Comparison of ENCODE assay signal across 12 cellular contexts in genomic region chr3:99902091-99902490, GRCh38.
A peak's percentile ranks its signal among the peaks of the same experiment; 100 is the strongest.
DNase-seq lines count a peak whose midpoint lies in the region; ATAC-seq and TF ChIP-seq lines count a peak whose summit lies in the region.
"Had no signal": no experiment of that assay in that cellular context is flagged by ENCODE, and none has a peak within 500 bp of the region (broad histone marks: within the 10 kb centered on the region; RNA-seq: fewer than 3 reads in every experiment).

No MANE protein-coding gene starts in this region.

- intact Hi-C loops in Panc1 (cut with micrococcal nuclease; ENCODE audit: unreplicated experiment): no loop called here
- intact Hi-C loops in esophagus squamous epithelium (cut with DNase I): no loop called here
- intact Hi-C loops in gastrocnemius medialis (cut with DNase I; ENCODE audit: low total_unique reads): no loop called here

- in situ Hi-C loops in Panc1 (cut with HindIII; ENCODE audit: low pct_unique_long_range_greater_than_20kb, low sequenced_read_pairs): no loop called here
- in situ Hi-C loops in gastrocnemius medialis (cut with MboI; ENCODE audit: low sequenced_read_pairs in 4 of 4): no loop called here

- H3K27me3 ChIP-seq in Panc1 (ENCODE audit: control insufficient read depth, insufficient read depth, low read length) (no peaks in the 10 kb centered on the region), esophagus squamous epithelium (no peaks in the 10 kb centered on the region), gastrocnemius medialis (no peaks in the 10 kb centered on the region), upper lobe of left lung (no peaks in the 10 kb centered on the region), tibial nerve (no peaks in the 10 kb centered on the region)

- DNase-seq in Panc1 (ENCODE audit: low read depth, low spot score) (no peak), esophagus squamous epithelium (lab: John Stamatoyannopoulos, UW) (no peak), gastrocnemius medialis (no peak), DMS53 (lab: John Stamatoyannopoulos, UW) (no peak), upper lobe of left lung (no peak), tibial nerve (ENCODE audit: low spot score in 2 of 2) (no peak)
- DNase-seq in effector CD8-positive, alpha-beta T cell (lab: John Stamatoyannopoulos, UW): no peak
- DNase-seq: CD4-positive, alpha-beta T cell; MV-4-11; NCI-H345; posterior cingulate gyrus had no signal

- no peak for TF ChIP-seq POLR2A in esophagus squamous epithelium (IDR thresholded peaks at IDR 0.05)
- TF ChIP-seq POLR2A in gastrocnemius medialis (IDR thresholded peaks at IDR 0.05): no peak
- no peak for TF ChIP-seq POLR2A in upper lobe of left lung (IDR thresholded peaks at IDR 0.05)
- no peak for TF ChIP-seq POLR2A in tibial nerve (IDR thresholded peaks at IDR 0.05)

- 71 to 81% methylated on average over 1 of the region's 1 CpG for WGBS in esophagus squamous epithelium, 2 donors
- 85 to 93% methylated on average over 1 of the region's 1 CpG for WGBS in upper lobe of left lung, 2 donors
- WGBS in tibial nerve, 2 donors: 29 to 44% methylated on average over 1 of the region's 1 CpG

- no peak for TF ChIP-seq EP300 in upper lobe of left lung (IDR thresholded peaks at IDR 0.05)
- no peak for TF ChIP-seq EP300 in tibial nerve (IDR thresholded peaks at IDR 0.05)

- CTCF ChIA-PET in Panc1 (lab: Charles Lee): no interaction called here

- ATAC-seq in GM18868 (IDR thresholded peaks at IDR 0.05; ENCODE audit: unreplicated experiment): peak; percentile 52
- no peak for ATAC-seq in Panc1
- no peak for ATAC-seq in gastrocnemius medialis
- no peak for ATAC-seq in upper lobe of left lung (ENCODE audit: low FRiP score in 2 of 2)

- H3K27ac ChIP-seq in Panc1 (ENCODE audit: low read length) (peak overlapping the region; percentile 61), esophagus squamous epithelium (peak overlapping the region in 3 of 4 donors; percentile 50 to 81 (median 65)), gastrocnemius medialis (peak overlapping the region; percentile 36 to 76 (median 66)), upper lobe of left lung (no peak overlapping the region), tibial nerve (peak overlapping the region in 2 of 4 donors; percentile 57 to 62)

- no peak overlapping the region for H3K4me3 ChIP-seq in Panc1 (ENCODE audit: low read depth in 2 of 2, low read length in 2 of 2)
- H3K4me3 ChIP-seq in esophagus squamous epithelium: no peak overlapping the region
- no peak overlapping the region for H3K4me3 ChIP-seq in gastrocnemius medialis
- H3K4me3 ChIP-seq in upper lobe of left lung: no peak overlapping the region
- H3K4me3 ChIP-seq in tibial nerve: no peak overlapping the region

- H3K4me1 ChIP-seq in Panc1 (ENCODE audit: control insufficient read depth, insufficient read depth, low read length) (peaks cover 18% of the 10 kb centered on the region), esophagus squamous epithelium (peaks cover 9 to 15% (median 13%) of the 10 kb centered on the region in 3 donors), gastrocnemius medialis (peaks cover 14 to 19% of the 10 kb centered on the region in 2 donors), upper lobe of left lung (peaks cover 4 to 17% (median 7%) of the 10 kb centered on the region in 4 donors), tibial nerve (peaks cover 0 to 34% (median 11%) of the 10 kb centered on the region in 4 donors)

- BruUV-seq in Panc1 (replicated peaks; lab: Mats Ljungman, UMichigan): no TSS peak

- POLR2A ChIA-PET in Panc1 (lab: Charles Lee): no interaction called here

- H3K36me3 ChIP-seq in Panc1 (ENCODE audit: control insufficient read depth, insufficient read depth, low read length) (no peaks in the 10 kb centered on the region), esophagus squamous epithelium (no peaks in the 10 kb centered on the region), gastrocnemius medialis (no peaks in the 10 kb centered on the region), upper lobe of left lung (no peaks in the 10 kb centered on the region), tibial nerve (no peaks in the 10 kb centered on the region)

- TF ChIP-seq CTCF in Panc1 (IDR thresholded peaks at IDR 0.05) (no peak), esophagus squamous epithelium (IDR thresholded peaks at IDR 0.05) (no peak), gastrocnemius medialis (IDR thresholded peaks at IDR 0.05 in 4 of 5, conservative IDR thresholded peaks at IDR 0.05 in 1 of 5) (no peak), upper lobe of left lung (IDR thresholded peaks at IDR 0.05) (no peak), tibial nerve (IDR thresholded peaks at IDR 0.05) (no peak)

- no peaks in the 10 kb centered on the region for H3K9me3 ChIP-seq in Panc1 (ENCODE audit: control insufficient read depth, insufficient read depth, low read depth, low read length)
- no peaks in the 10 kb centered on the region for H3K9me3 ChIP-seq in esophagus squamous epithelium
- H3K9me3 ChIP-seq in gastrocnemius medialis: no peaks in the 10 kb centered on the region
- no peaks in the 10 kb centered on the region for H3K9me3 ChIP-seq in upper lobe of left lung
- H3K9me3 ChIP-seq in tibial nerve: no peaks in the 10 kb centered on the region

Comparison
In these comparisons a context has a peak if more than half of its experiments do, and no peak if none do; other contexts are left out.
1. H3K27ac ChIP-seq: peak in Panc1 (single experiment), esophagus squamous epithelium (3 of 4) and gastrocnemius medialis (4 of 4); none in upper lobe of left lung (0 of 4).